Comparison of ENCODE assay signal across 18 cellular contexts in the genomic region with DNA sequence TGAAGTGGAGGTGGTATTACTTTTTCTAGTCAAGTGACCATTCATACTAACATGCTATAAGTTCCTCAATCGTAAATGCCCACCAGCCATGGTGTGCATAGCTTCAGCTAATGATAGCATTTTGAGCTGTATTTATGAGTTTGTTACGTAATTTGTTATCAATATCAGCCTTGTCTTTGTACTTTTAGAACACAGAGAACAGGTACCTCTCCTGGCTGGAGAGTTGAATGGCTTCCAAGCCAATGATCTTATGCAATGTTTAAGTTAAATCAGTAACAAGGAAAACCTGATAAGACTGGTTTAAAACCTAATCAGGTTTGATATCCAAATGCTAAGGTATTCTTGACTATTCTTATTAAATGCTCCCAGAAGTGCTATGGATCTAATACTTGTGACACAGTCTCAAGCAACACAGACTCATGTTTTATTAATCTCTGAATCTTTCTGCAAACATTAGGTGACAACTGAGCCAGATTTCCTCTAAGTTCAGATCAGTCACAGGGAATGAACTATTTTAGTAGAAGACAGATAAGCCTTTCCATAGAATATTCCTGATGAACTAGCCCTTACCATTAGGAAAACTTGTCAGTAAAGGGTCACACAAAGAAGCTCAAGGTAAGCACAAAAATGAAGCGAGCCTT.
DNase-seq lines count a peak whose midpoint lies in the region; ATAC-seq and TF ChIP-seq lines count a peak whose summit lies in the region.
"Had no signal": no experiment of that assay in that cellular context is flagged by ENCODE, and none has a peak within 500 bp of the region (broad histone marks: within the 10 kb centered on the region; RNA-seq: fewer than 3 reads in every experiment).

No MANE protein-coding gene starts in this region.

- H3K4me3 Mint-ChIP-seq in type B pancreatic cell = no peak overlapping the region
- H3K4me3 Mint-ChIP-seq: CD14-positive monocyte had no signal

- H3K4me3 ChIP-seq in epithelial cell of esophagus (ENCODE audit: low read length) (no peak overlapping the region), heart right ventricle (no peak overlapping the region)
- H3K4me3 ChIP-seq: GM23248 had no signal

- no peaks in the 10 kb centered on the region for H3K9me3 ChIP-seq in heart right ventricle
- H3K9me3 ChIP-seq: SK-N-SH had no signal

- H3K27me3 ChIP-seq in heart right ventricle = no peaks in the 10 kb centered on the region

- DNase-seq in LoVo (ENCODE audit: low spot score) = peak; percentile 19
- DNase-seq in epithelial cell of esophagus (ENCODE audit: low read depth) = peak; percentile 34
- DNase-seq in mucosa of gallbladder (ENCODE audit: low spot score) = peak; percentile 40
- DNase-seq in type B pancreatic cell (ENCODE audit: extremely low spot score, unreplicated experiment) = no peak
- DNase-seq in heart right ventricle = no peak
- no peak for DNase-seq in DMS 273 (lab: John Stamatoyannopoulos, UW; ENCODE audit: unreplicated experiment)
- no peak for DNase-seq in NK-92 (lab: John Stamatoyannopoulos, UW; ENCODE audit: unreplicated experiment)
- DNase-seq: GM23248, HCEC 1CT, KG1, NCI-H1092 treated with DMSO at 0.1 percent for 48 hours, NCI-H2081, NCI-H446 treated with DMSO at 0.1 percent for 48 hours, SHP77, SK-N-SH, T-helper 1 cell had no signal

- H3K4me1 ChIP-seq in heart right ventricle = peaks cover 0 to 54% (median 27%) of the 10 kb centered on the region in 9 donors

- no peak for ATAC-seq in heart right ventricle
- ATAC-seq in GM18858 (IDR thresholded peaks at IDR 0.05; ENCODE audit: unreplicated experiment) = no peak

- TF ChIP-seq CTCF in epithelial cell of esophagus (IDR thresholded peaks at IDR 0.05; ENCODE audit: insufficient read depth, low read depth, low read length, missing control alignments) (no peak), type B pancreatic cell (conservative IDR thresholded peaks at IDR 0.05) (no peak), heart right ventricle (IDR thresholded peaks at IDR 0.05) (no peak)

- no peaks in the 10 kb centered on the region for H3K27me3 Mint-ChIP-seq in type B pancreatic cell

- intact Hi-C loops in heart right ventricle (cut with DNase I) = no loop called here

- H3K4me1 Mint-ChIP-seq in type B pancreatic cell (ENCODE audit: unreplicated experiment) = peaks cover 16% of the 10 kb centered on the region
- H3K4me1 Mint-ChIP-seq: CD14-positive monocyte had no signal

- H3K27ac Mint-ChIP-seq in type B pancreatic cell = peak overlapping the region; percentile 27
- H3K27ac Mint-ChIP-seq: CD14-positive monocyte had no signal

- no peak overlapping the region for H3K27ac ChIP-seq in heart right ventricle
- H3K27ac ChIP-seq: GM23248 had no signal

- H3K36me3 Mint-ChIP-seq in type B pancreatic cell = no peaks in the 10 kb centered on the region
- H3K36me3 Mint-ChIP-seq: CD14-positive monocyte had no signal

- 83 to 84% methylated on average over 3 of the region's 3 CpGs for WGBS in heart right ventricle, 2 donors

- no peaks in the 10 kb centered on the region for H3K9me3 Mint-ChIP-seq in type B pancreatic cell

- no peaks in the 10 kb centered on the region for H3K36me3 ChIP-seq in heart right ventricle

Comparison
In these comparisons a context has a peak if more than half of its experiments do, and no peak if none do; other contexts are left out.
1. DNase-seq: peak in LoVo (single experiment), epithelial cell of esophagus (single experiment) and mucosa of gallbladder (single experiment); none in type B pancreatic cell (single experiment), heart right ventricle (0 of 2), DMS 273 (single experiment) and NK-92 (single experiment).